In genomic region chr3:107833046-107833445, GRCh38 we compare ENCODE assay signal across 20 cellular contexts.
A peak's percentile ranks its signal among the peaks of the same experiment; 100 is the strongest.
DNase-seq lines count a peak whose midpoint lies in the region; ATAC-seq and TF ChIP-seq lines count a peak whose summit lies in the region.
"Had no signal": no experiment of that assay in that cellular context is flagged by ENCODE, and none has a peak within 500 bp of the region (broad histone marks: within the 10 kb centered on the region; RNA-seq: fewer than 3 reads in every experiment).

No MANE protein-coding gene starts in this region.

- ATAC-seq in GM23338 (peak; percentile 71), WTC11 (peak; percentile 50), sciatic nerve (peak; percentile 61), HG03045 (IDR thresholded peaks at IDR 0.05; ENCODE audit: unreplicated experiment) (no peak)
- ATAC-seq: A549 had no signal

- no peak overlapping the region for H3K4me2 ChIP-seq in GM23338
- H3K4me2 ChIP-seq: A549 had no signal

- CTCF ChIA-PET in WTC11 (lab: Charles Lee), result interaction anchor here (0.9 to 1.1 kb wide), 2 partner anchors 38 to 173 kb away, joined by 3 to 4 read pairs; no protein-coding TSS in a partner anchor

- no peak overlapping the region for H3K4me3 ChIP-seq in GM23338
- no peak overlapping the region for H3K4me3 ChIP-seq in fibroblast of pulmonary artery (replicated peaks; ENCODE audit: low read depth, low read length)
- H3K4me3 ChIP-seq in WERI-Rb-1 (ENCODE audit: low read depth, low read length), result no peak overlapping the region
- H3K4me3 ChIP-seq: A549, MG63, Peyer's patch had no signal

- H3K27ac Mint-ChIP-seq in GM23338 (no peak overlapping the region), WTC11 (no peak overlapping the region)
- H3K27ac Mint-ChIP-seq: HFFc6 had no signal

- H3K4me3 Mint-ChIP-seq in GM23338 (no peak overlapping the region), WTC11 (no peak overlapping the region)
- H3K4me3 Mint-ChIP-seq: HFFc6 had no signal

- no peaks in the 10 kb centered on the region for H3K9me2 ChIP-seq in GM23338 (ENCODE audit: insufficient read depth)

- H3K36me3 Mint-ChIP-seq in GM23338 (ENCODE audit: low read depth) (no peaks in the 10 kb centered on the region), WTC11 (no peaks in the 10 kb centered on the region)

- H2AFZ ChIP-seq in GM23338, result peak overlapping the region; percentile 38; the same call in 1 of the 2 replicates

- H3K27me3 ChIP-seq in GM23338 (ENCODE audit: insufficient read depth) (no peaks in the 10 kb centered on the region), WERI-Rb-1 (ENCODE audit: insufficient read depth, low read depth, severe bottlenecking) (no peaks in the 10 kb centered on the region)
- H3K27me3 ChIP-seq: MG63, Peyer's patch had no signal

- H4K20me1 ChIP-seq in GM23338 (replicated peaks; ENCODE audit: insufficient read depth), result no peaks in the 10 kb centered on the region

- no peaks in the 10 kb centered on the region for H3K4me1 ChIP-seq in GM23338 (ENCODE audit: insufficient read depth)
- H3K4me1 ChIP-seq: A549, Peyer's patch had no signal

- H3K79me2 ChIP-seq in GM23338 (replicated peaks; ENCODE audit: insufficient read depth), result no peaks in the 10 kb centered on the region

- no peaks in the 10 kb centered on the region for H3F3A ChIP-seq in GM23338 (replicated peaks; ENCODE audit: low read depth)

- intact Hi-C loops in sciatic nerve (cut with DNase I), result no loop called here

- H3K4me1 Mint-ChIP-seq in GM23338 (peaks cover 4% of the 10 kb centered on the region), WTC11 (peaks cover 13% of the 10 kb centered on the region)

- no peak for DNase-seq in GM23338 (ENCODE audit: low spot score)
- no peak for DNase-seq in WTC11 (ENCODE audit: low spot score)
- DNase-seq in fibroblast of pulmonary artery (ENCODE audit: low read depth), result peak; percentile 10
- no peak for DNase-seq in sciatic nerve (ENCODE audit: low spot score)
- DNase-seq in NK-92 (lab: John Stamatoyannopoulos, UW; ENCODE audit: unreplicated experiment), result no peak
- DNase-seq in WERI-Rb-1, result no peak
- DNase-seq: C1 segment of cervical spinal cord, DND-41, GF-D8, HFFc6, Karpas-422, MG63, NCI-H1092, NCI-H146, NCI-H2081 treated with DMSO at 0.1 percent for 48 hours, NCI-H510A treated with DMSO at 0.1 percent for 48 hours, Peyer's patch, Right ventricle myocardium superior had no signal

- H3K27ac ChIP-seq in GM23338 (ENCODE audit: low read depth) (no peak overlapping the region), WERI-Rb-1 (no peak overlapping the region)
- H3K27ac ChIP-seq: A549, Peyer's patch had no signal

- POLR2A ChIA-PET in WTC11 (lab: Charles Lee), result interaction anchor here (0.6 kb wide), 1 partner anchor 84 kb away, joined by 3 read pairs; no protein-coding TSS in a partner anchor

- H3K9me3 Mint-ChIP-seq in GM23338 (no peaks in the 10 kb centered on the region), WTC11 (no peaks in the 10 kb centered on the region)
- H3K9me3 Mint-ChIP-seq: HFFc6 had no signal

- H3K27me3 Mint-ChIP-seq in GM23338 (ENCODE audit: insufficient read depth, low read depth, poor library complexity) (no peaks in the 10 kb centered on the region), WTC11 (ENCODE audit: low read depth) (no peaks in the 10 kb centered on the region)

- TF ChIP-seq CTCF in GM23338 (conservative IDR thresholded peaks at IDR 0.05; ENCODE audit: low read depth in 2 of 2) (no peak), WTC11 (IDR thresholded peaks at IDR 0.05) (no peak), fibroblast of pulmonary artery (IDR thresholded peaks at IDR 0.05; ENCODE audit: low read length, missing control alignments) (no peak), WERI-Rb-1 (IDR thresholded peaks at IDR 0.05; ENCODE audit: low read depth, low read length) (no peak)

- H3K36me3 ChIP-seq in GM23338 (ENCODE audit: insufficient read depth), result no peaks in the 10 kb centered on the region
- H3K36me3 ChIP-seq in WERI-Rb-1, result no peaks in the 10 kb centered on the region
- H3K36me3 ChIP-seq: MG63, Peyer's patch had no signal

- H3K9me3 ChIP-seq in WERI-Rb-1 (ENCODE audit: severe bottlenecking), result no peaks in the 10 kb centered on the region
- H3K9me3 ChIP-seq: A549, MG63, Peyer's patch had no signal

TF ChIP-seq in GM23338, 12 proteins besides CTCF, POLR2A, EP300 and RAD21 (continues in another document):
- TF ChIP-seq EZH2 (IDR thresholded peaks at IDR 0.05; ENCODE audit: low read depth, unreplicated experiment) (no peak), STAT1 (IDR thresholded peaks at IDR 0.05; ENCODE audit: unreplicated experiment) (no peak), ZNF331 (CRISPR knock-in tag; IDR thresholded peaks at IDR 0.05; ENCODE audit: low read depth) (no peak), JUNB (IDR thresholded peaks at IDR 0.05; ENCODE audit: unreplicated experiment) (no peak), ETS1 (IDR thresholded peaks at IDR 0.05) (no peak), NANOG (IDR thresholded peaks at IDR 0.05; ENCODE audit: borderline replicate concordance) (no peak), ZNF114 (CRISPR knock-in tag; IDR thresholded peaks at IDR 0.05) (no peak), POLR2AphosphoS5 (IDR thresholded peaks at IDR 0.05; ENCODE audit: low read depth) (no peak)

TF ChIP-seq in WTC11, 78 proteins besides CTCF, POLR2A, EP300 and RAD21 (continues in another document):
- TF ChIP-seq CDX4 (CRISPR knock-in tag; IDR thresholded peaks at IDR 0.05; ENCODE audit: borderline replicate concordance) (no peak), MXD4 (CRISPR knock-in tag; IDR thresholded peaks at IDR 0.05; ENCODE audit: borderline replicate concordance) (no peak), NFATC4 (CRISPR knock-in tag; IDR thresholded peaks at IDR 0.05) (no peak), NFYB (CRISPR knock-in tag; conservative IDR thresholded peaks at IDR 0.05; ENCODE audit: low read depth) (no peak), ZNF219 (CRISPR knock-in tag; IDR thresholded peaks at IDR 0.05; ENCODE audit: borderline replicate concordance) (no peak), ATF1 (CRISPR knock-in tag; IDR thresholded peaks at IDR 0.05) (no peak), HMGXB4 (CRISPR knock-in tag; IDR thresholded peaks at IDR 0.05) (no peak), NFE2L1 (CRISPR knock-in tag; IDR thresholded peaks at IDR 0.05) (no peak), RELA (CRISPR knock-in tag; IDR thresholded peaks at IDR 0.05; ENCODE audit: borderline replicate concordance) (no peak), ZNF423 (CRISPR knock-in tag; IDR thresholded peaks at IDR 0.05) (no peak), ZNF232 (CRISPR knock-in tag; IDR thresholded peaks at IDR 0.05) (no peak), SOX15 (CRISPR knock-in tag; IDR thresholded peaks at IDR 0.05) (no peak)
- TF ChIP-seq, protein P1, sequence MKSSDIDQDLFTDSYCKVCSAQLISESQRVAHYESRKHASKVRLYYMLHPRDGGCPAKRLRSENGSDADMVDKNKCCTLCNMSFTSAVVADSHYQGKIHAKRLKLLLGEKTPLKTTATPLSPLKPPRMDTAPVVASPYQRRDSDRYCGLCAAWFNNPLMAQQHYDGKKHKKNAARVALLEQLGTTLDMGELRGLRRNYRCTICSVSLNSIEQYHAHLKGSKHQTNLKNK (CRISPR knock-in tag; IDR thresholded peaks at IDR 0.05), result no peak
- TF ChIP-seq, protein P2, sequence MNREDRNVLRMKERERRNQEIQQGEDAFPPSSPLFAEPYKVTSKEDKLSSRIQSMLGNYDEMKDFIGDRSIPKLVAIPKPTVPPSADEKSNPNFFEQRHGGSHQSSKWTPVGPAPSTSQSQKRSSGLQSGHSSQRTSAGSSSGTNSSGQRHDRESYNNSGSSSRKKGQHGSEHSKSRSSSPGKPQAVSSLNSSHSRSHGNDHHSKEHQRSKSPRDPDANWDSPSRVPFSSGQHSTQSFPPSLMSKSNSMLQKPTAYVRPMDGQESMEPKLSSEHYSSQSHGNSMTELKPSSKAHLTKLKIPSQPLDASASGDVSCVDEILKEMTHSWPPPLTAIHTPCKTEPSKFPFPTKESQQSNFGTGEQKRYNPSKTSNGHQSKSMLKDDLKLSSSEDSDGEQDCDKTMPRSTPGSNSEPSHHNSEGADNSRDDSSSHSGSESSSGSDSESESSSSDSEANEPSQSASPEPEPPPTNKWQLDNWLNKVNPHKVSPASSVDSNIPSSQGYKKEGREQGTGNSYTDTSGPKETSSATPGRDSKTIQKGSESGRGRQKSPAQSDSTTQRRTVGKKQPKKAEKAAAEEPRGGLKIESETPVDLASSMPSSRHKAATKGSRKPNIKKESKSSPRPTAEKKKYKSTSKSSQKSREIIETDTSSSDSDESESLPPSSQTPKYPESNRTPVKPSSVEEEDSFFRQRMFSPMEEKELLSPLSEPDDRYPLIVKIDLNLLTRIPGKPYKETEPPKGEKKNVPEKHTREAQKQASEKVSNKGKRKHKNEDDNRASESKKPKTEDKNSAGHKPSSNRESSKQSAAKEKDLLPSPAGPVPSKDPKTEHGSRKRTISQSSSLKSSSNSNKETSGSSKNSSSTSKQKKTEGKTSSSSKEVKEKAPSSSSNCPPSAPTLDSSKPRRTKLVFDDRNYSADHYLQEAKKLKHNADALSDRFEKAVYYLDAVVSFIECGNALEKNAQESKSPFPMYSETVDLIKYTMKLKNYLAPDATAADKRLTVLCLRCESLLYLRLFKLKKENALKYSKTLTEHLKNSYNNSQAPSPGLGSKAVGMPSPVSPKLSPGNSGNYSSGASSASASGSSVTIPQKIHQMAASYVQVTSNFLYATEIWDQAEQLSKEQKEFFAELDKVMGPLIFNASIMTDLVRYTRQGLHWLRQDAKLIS (CRISPR knock-in tag; IDR thresholded peaks at IDR 0.05; ENCODE audit: borderline replicate concordance), result no peak
